In genomic region chr3:60743631-60744164, GRCh38 we compare ENCODE assay signal across 11 cellular contexts.
DNase-seq lines count a peak whose midpoint lies in the region; ATAC-seq, FAIRE-seq and TF ChIP-seq lines count a peak whose summit lies in the region.
"Had no signal": no experiment of that assay in that cellular context is flagged by ENCODE, and none has a peak within 500 bp of the region (broad histone marks: within the 10 kb centered on the region; RNA-seq: fewer than 3 reads in every experiment).

No MANE protein-coding gene starts in this region.

- H3K79me1 ChIP-seq in mesenchymal stem cell (replicated peaks; ENCODE audit: low read length, poor library complexity, severe bottlenecking) = no peaks in the 10 kb centered on the region

- peaks cover 4% of the 10 kb centered on the region for H3K4me1 ChIP-seq in mesenchymal stem cell (ENCODE audit: control insufficient read depth, insufficient read depth, low read depth, low read length)

- ATAC-seq in WTC11 (peak; percentile 71), HG02642 (IDR thresholded peaks at IDR 0.05; ENCODE audit: poor library complexity, unreplicated experiment) (no peak)

- 80% methylated on average over 4 of the region's 4 CpGs for WGBS in mesenchymal stem cell

- TF ChIP-seq CTCF in WTC11 (IDR thresholded peaks at IDR 0.05) = no peak

- H3K14ac ChIP-seq in mesenchymal stem cell (ENCODE audit: low read length in 2 of 2) = no peak overlapping the region

- no peaks in the 10 kb centered on the region for H3K36me3 ChIP-seq in mesenchymal stem cell (ENCODE audit: control insufficient read depth in 1 of 2, insufficient read depth in 2 of 2, low read depth in 1 of 2, low read length in 2 of 2)

- FAIRE-seq in GM12892 (lab: Jason Lieb, UNC) = no peak

- H3K9me3 Mint-ChIP-seq in WTC11 = peaks cover under 1% of the 10 kb centered on the region

- no peak overlapping the region for H2BK120ac ChIP-seq in mesenchymal stem cell (ENCODE audit: low read depth, low read length)

- H3K9me3 ChIP-seq in mesenchymal stem cell (ENCODE audit: control insufficient read depth, low read length) = no peaks in the 10 kb centered on the region

- peak overlapping the region; percentile 23 for H3K4me2 ChIP-seq in mesenchymal stem cell (ENCODE audit: low read length, poor library complexity, severe bottlenecking)

- H3K18ac ChIP-seq in mesenchymal stem cell (ENCODE audit: low read depth in 1 of 2, low read length in 2 of 2) = no peak overlapping the region

- H4K91ac ChIP-seq in mesenchymal stem cell (ENCODE audit: low read length) = no peak overlapping the region

- no peak overlapping the region for H2AFZ ChIP-seq in mesenchymal stem cell (ENCODE audit: low read depth, low read length)

- no peak overlapping the region for H3K23ac ChIP-seq in mesenchymal stem cell (ENCODE audit: low read length in 2 of 2)

- H3K27ac ChIP-seq in mesenchymal stem cell (ENCODE audit: low read length, poor library complexity, severe bottlenecking) = peak overlapping the region; percentile 81

- H3K27me3 Mint-ChIP-seq in WTC11 (ENCODE audit: low read depth) = peaks cover 14% of the 10 kb centered on the region; the same call in 1 of the 2 replicates

- no peak overlapping the region for H3K9ac ChIP-seq in mesenchymal stem cell (ENCODE audit: low read length)

- H2BK5ac ChIP-seq in mesenchymal stem cell (ENCODE audit: low read depth, low read length, poor library complexity, severe bottlenecking) = peak overlapping the region; percentile 63

- H4K8ac ChIP-seq in mesenchymal stem cell (ENCODE audit: low read length) = no peak overlapping the region

- H3K4me3 Mint-ChIP-seq in WTC11 = no peak overlapping the region

- CTCF ChIA-PET in WTC11 (lab: Charles Lee) = interaction anchor here (0.6 to 2.3 kb wide), 31 partner anchors 11 to 1443 kb away, joined by 3 to 28 read pairs (median 4); no protein-coding TSS in a partner anchor

- H3K4me1 Mint-ChIP-seq in WTC11 = peaks cover 54% of the 10 kb centered on the region

- peak overlapping the region; percentile 39 for H2AK5ac ChIP-seq in mesenchymal stem cell (ENCODE audit: low read length, severe bottlenecking)

- no peak for TF ChIP-seq POLR2A in GM12892 (IDR thresholded peaks at IDR 0.05; ENCODE audit: low read depth, low read length)

- H2BK12ac ChIP-seq in mesenchymal stem cell (ENCODE audit: low read length in 2 of 2) = no peak overlapping the region

- H3K27ac Mint-ChIP-seq in WTC11 = no peak overlapping the region

- H3K4me3 ChIP-seq in mesenchymal stem cell (ENCODE audit: insufficient read depth in 1 of 2, low read depth in 1 of 2, low read length in 2 of 2) = no peak overlapping the region

- no peak overlapping the region for H2BK15ac ChIP-seq in mesenchymal stem cell (ENCODE audit: low read depth, poor library complexity, severe bottlenecking)

- H3K36me3 Mint-ChIP-seq in WTC11 = peaks cover 3% of the 10 kb centered on the region; the same call in 1 of the 2 replicates

- H3K27me3 ChIP-seq in mesenchymal stem cell (ENCODE audit: control insufficient read depth in 1 of 2, insufficient read depth in 1 of 2, low read length in 2 of 2) = no peaks in the 10 kb centered on the region

- POLR2A ChIA-PET in WTC11 (lab: Charles Lee) = interaction anchor here (0.7 to 1.0 kb wide), 5 partner anchors 8 to 665 kb away, joined by 3 to 5 read pairs (median 5); no protein-coding TSS in a partner anchor

- peak; percentile 41 for DNase-seq in COR-L47 (lab: John Stamatoyannopoulos, UW)
- peak; percentile 22 for DNase-seq in NAMALWA (ENCODE audit: low spot score)
- peak; percentile 42 for DNase-seq in WTC11 (ENCODE audit: low spot score)
- no peak for DNase-seq in mesenchymal stem cell
- DNase-seq in NCI-H2029 (lab: John Stamatoyannopoulos, UW) = no peak
- DNase-seq in HuH-7.5 (ENCODE audit: low spot score) = no peak
- DNase-seq in GM12892 (ENCODE audit: insufficient read length) = no peak
- DNase-seq: activated effector memory CD4-positive, alpha-beta T cell treated with Interleukin-2 at 50 U/mL for 16 hours; effector CD4-positive, alpha-beta T cell; stimulated activated CD8-positive, alpha-beta memory T cell treated with anti-CD3 and anti-CD28 coated beads, Interleukin-4, amount 100 ng/mL, for 48 hours had no signal

- no peak overlapping the region for H3K4ac ChIP-seq in mesenchymal stem cell (ENCODE audit: low read depth in 1 of 2, low read length in 2 of 2)

TF ChIP-seq in WTC11, 78 proteins besides CTCF, POLR2A, EP300 and RAD21:
- TF ChIP-seq ESRRA (CRISPR knock-in tag; IDR thresholded peaks at IDR 0.05; ENCODE audit: borderline replicate concordance) (no peak), ARID4B (CRISPR knock-in tag; IDR thresholded peaks at IDR 0.05; ENCODE audit: borderline replicate concordance) (no peak), ATF1 (CRISPR knock-in tag; IDR thresholded peaks at IDR 0.05) (no peak)
- TF ChIP-seq, protein P1, sequence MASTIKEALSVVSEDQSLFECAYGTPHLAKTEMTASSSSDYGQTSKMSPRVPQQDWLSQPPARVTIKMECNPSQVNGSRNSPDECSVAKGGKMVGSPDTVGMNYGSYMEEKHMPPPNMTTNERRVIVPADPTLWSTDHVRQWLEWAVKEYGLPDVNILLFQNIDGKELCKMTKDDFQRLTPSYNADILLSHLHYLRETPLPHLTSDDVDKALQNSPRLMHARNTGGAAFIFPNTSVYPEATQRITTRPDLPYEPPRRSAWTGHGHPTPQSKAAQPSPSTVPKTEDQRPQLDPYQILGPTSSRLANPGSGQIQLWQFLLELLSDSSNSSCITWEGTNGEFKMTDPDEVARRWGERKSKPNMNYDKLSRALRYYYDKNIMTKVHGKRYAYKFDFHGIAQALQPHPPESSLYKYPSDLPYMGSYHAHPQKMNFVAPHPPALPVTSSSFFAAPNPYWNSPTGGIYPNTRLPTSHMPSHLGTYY (CRISPR knock-in tag; IDR thresholded peaks at IDR 0.05) = no peak
- TF ChIP-seq, protein P2, sequence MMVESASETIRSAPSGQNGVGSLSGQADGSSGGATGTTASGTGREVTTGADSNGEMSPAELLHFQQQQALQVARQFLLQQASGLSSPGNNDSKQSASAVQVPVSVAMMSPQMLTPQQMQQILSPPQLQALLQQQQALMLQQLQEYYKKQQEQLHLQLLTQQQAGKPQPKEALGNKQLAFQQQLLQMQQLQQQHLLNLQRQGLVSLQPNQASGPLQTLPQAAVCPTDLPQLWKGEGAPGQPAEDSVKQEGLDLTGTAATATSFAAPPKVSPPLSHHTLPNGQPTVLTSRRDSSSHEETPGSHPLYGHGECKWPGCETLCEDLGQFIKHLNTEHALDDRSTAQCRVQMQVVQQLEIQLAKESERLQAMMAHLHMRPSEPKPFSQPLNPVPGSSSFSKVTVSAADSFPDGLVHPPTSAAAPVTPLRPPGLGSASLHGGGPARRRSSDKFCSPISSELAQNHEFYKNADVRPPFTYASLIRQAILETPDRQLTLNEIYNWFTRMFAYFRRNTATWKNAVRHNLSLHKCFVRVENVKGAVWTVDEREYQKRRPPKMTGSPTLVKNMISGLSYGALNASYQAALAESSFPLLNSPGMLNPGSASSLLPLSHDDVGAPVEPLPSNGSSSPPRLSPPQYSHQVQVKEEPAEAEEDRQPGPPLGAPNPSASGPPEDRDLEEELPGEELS (CRISPR knock-in tag; IDR thresholded peaks at IDR 0.05) = no peak
TF ChIP-seq in WTC11: peak in this region for 0.

Comparison
In these comparisons a context has a peak if more than half of its experiments do, and no peak if none do; other contexts are left out.
1. DNase-seq: peak in COR-L47 (single experiment), NAMALWA (single experiment) and WTC11 (single experiment); none in mesenchymal stem cell (single experiment), NCI-H2029 (single experiment), HuH-7.5 (single experiment) and GM12892 (single experiment).